In the genomic region with DNA sequence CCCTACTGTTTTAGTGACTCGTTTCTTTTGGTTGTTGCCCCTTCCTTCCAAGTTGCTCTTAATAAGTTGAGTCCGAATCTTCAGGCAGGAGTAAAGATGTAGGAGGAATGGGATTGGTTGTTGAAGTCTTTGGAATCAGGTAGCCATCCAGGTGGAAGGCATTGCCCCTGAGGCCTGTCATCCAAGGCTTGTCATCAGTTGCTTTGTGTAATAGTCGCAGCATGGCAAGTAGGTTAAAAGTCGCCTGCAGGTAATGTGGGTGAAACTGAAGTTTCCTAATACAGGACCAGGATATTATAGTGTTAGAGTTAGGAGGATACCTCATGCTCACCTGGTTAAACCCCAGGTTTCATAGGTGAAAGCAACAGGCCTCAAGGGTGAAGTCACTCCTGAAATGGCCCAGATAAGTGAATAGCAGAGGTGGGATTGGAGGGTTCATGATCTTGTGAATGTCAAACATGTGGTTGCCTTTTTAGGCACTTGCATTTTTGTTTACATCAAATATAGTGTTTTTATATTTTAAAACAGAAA, we compare ENCODE assay signal across 8 cellular contexts. TPM values are rescaled to one million over a fixed set of nuclear protein-coding genes. Genes with fewer than 3 reads are reported as not detected.
DNase-seq lines count a peak whose midpoint lies in the region; ATAC-seq, FAIRE-seq and TF ChIP-seq lines count a peak whose summit lies in the region.

No MANE protein-coding gene starts in this region.

- no peak for ATAC-seq in activated CD8-positive, alpha-beta T cell treated with anti-CD3 and anti-CD28 coated beads, Interleukin-2, amount 10 ng/mL, durations not matched to agents 7 days and 5 days
- ATAC-seq in HG03039 (IDR thresholded peaks at IDR 0.05; ENCODE audit: unreplicated experiment), result no peak

- no peaks in the 10 kb centered on the region for H3K27me3 ChIP-seq in spleen (replicated peaks in 1 of 7)

- peaks cover 11% of the 10 kb centered on the region for H3K36me3 Mint-ChIP-seq in HFFc6 (ENCODE audit: low read depth)
- peaks cover 3% of the 10 kb centered on the region for H3K36me3 Mint-ChIP-seq in activated CD8-positive, alpha-beta T cell treated with anti-CD3 and anti-CD28 coated beads, Interleukin-2, amount 10 ng/mL, durations not matched to agents 7 days and 5 days (ENCODE audit: low read depth)

- POLR2A ChIA-PET in activated CD8-positive, alpha-beta T cell treated with anti-CD3 and anti-CD28 coated beads, Interleukin-2, amount 10 ng/mL, durations not matched to agents 7 days and 5 days (lab: Charles Lee), result interaction anchor here (1.2 kb wide), 1 partner anchor 330 kb away, joined by 4 read pairs; no protein-coding TSS in a partner anchor

- no peak for TF ChIP-seq POLR2A in spleen (IDR thresholded peaks at IDR 0.05)

- H3K27ac Mint-ChIP-seq in HFFc6, result peak overlapping the region; percentile 79
- peak overlapping the region; percentile 48 for H3K27ac Mint-ChIP-seq in activated CD8-positive, alpha-beta T cell treated with anti-CD3 and anti-CD28 coated beads, Interleukin-2, amount 10 ng/mL, durations not matched to agents 7 days and 5 days

- H3K4me1 ChIP-seq in spleen, result peaks cover 0 to 33% (median 22%) of the 10 kb centered on the region in 6 donors

- H3K4me3 ChIP-seq in iPS-18c (ENCODE audit: insufficient read depth, low read depth, low read length) (peak overlapping the region; percentile 75), spleen (peak overlapping the region; percentile 53 to 86 (median 76))

- no peak for DNase-seq in HFFc6
- DNase-seq in activated CD8-positive, alpha-beta T cell treated with anti-CD3 and anti-CD28 coated beads, Interleukin-2, amount 10 ng/mL, durations not matched to agents 7 days and 5 days, result no peak
- no peak for DNase-seq in spleen
- no peak for DNase-seq in GOT3 (lab: John Stamatoyannopoulos, UW)
- no peak for DNase-seq in NCI-H1417 treated with DMSO at 0.1 percent for 48 hours (lab: John Stamatoyannopoulos, UW)
- DNase-seq in D721Med (ENCODE audit: insufficient read length, low spot score), result no peak

- H3K4me3 Mint-ChIP-seq in HFFc6, result peak overlapping the region; percentile 91
- peak overlapping the region; percentile 73 for H3K4me3 Mint-ChIP-seq in activated CD8-positive, alpha-beta T cell treated with anti-CD3 and anti-CD28 coated beads, Interleukin-2, amount 10 ng/mL, durations not matched to agents 7 days and 5 days

- CTCF ChIA-PET in activated CD8-positive, alpha-beta T cell treated with anti-CD3 and anti-CD28 coated beads, Interleukin-2, amount 10 ng/mL, durations not matched to agents 7 days and 5 days (lab: Charles Lee), result interaction anchor here (1.2 to 3.1 kb wide), 2 partner anchors 9 to 17 kb away, joined by 5 to 23 read pairs; no protein-coding TSS in a partner anchor

- peaks cover 0 to 14% (median 0%) of the 10 kb centered on the region in 6 donors for H3K36me3 ChIP-seq in spleen

- intact Hi-C loops in spleen (cut with DNase I; ENCODE audit: low total_unique reads), result no loop called here

- TF ChIP-seq CTCF in HFFc6 (IDR thresholded peaks at IDR 0.05) (no peak), spleen (IDR thresholded peaks at IDR 0.05 in 8 of 11, conservative IDR thresholded peaks at IDR 0.05 in 3 of 11) (no peak), D721Med (IDR thresholded peaks at IDR 0.05; ENCODE audit: insufficient read depth, missing control alignments) (no peak)

- H3K27ac ChIP-seq in spleen, result peak overlapping the region in 7 of 8 donors; percentile 77 to 89 (median 86)

- no peaks in the 10 kb centered on the region for H3K9me3 Mint-ChIP-seq in HFFc6
- H3K9me3 Mint-ChIP-seq in activated CD8-positive, alpha-beta T cell treated with anti-CD3 and anti-CD28 coated beads, Interleukin-2, amount 10 ng/mL, durations not matched to agents 7 days and 5 days (ENCODE audit: insufficient read depth), result no peaks in the 10 kb centered on the region

- FAIRE-seq in D721Med (lab: Jason Lieb, UNC), result no peak

- no peaks in the 10 kb centered on the region for H3K9me3 ChIP-seq in iPS-18c (ENCODE audit: control insufficient read depth, insufficient read depth, low read length)
- H3K9me3 ChIP-seq in spleen, result no peaks in the 10 kb centered on the region

- peaks cover 24% of the 10 kb centered on the region for H3K4me1 Mint-ChIP-seq in HFFc6 (ENCODE audit: low read depth)
- peaks cover 17% of the 10 kb centered on the region for H3K4me1 Mint-ChIP-seq in activated CD8-positive, alpha-beta T cell treated with anti-CD3 and anti-CD28 coated beads, Interleukin-2, amount 10 ng/mL, durations not matched to agents 7 days and 5 days (ENCODE audit: low read depth)

- H3K27me3 Mint-ChIP-seq in HFFc6 (ENCODE audit: insufficient read depth), result peaks cover 1% of the 10 kb centered on the region; the same call in 1 of the 2 replicates
- peaks cover 16% of the 10 kb centered on the region for H3K27me3 Mint-ChIP-seq in activated CD8-positive, alpha-beta T cell treated with anti-CD3 and anti-CD28 coated beads, Interleukin-2, amount 10 ng/mL, durations not matched to agents 7 days and 5 days (ENCODE audit: low read depth)

- 73 to 82% (median 79%) methylated on average over 4 of the region's 4 CpGs for WGBS in spleen, 5 donors

RNA-seq across cellular contexts. Expression of a gene that starts 0.9 kb away (rescaled TPM):
- 10 to 100 TPM in 4 of 6 experiments, 1 to 10 TPM in 2; 9.7 to 13.5 (median 11.2) TPM for total RNA-seq in HFFc6 (2021; fragmentation: NEBNext Ultra II Directional; extraction: Animal tissue kit (Norgen Biotek cat#: 25700))
- 1 to 10 TPM; 7.7 to 8.2 TPM for total RNA-seq in activated CD8-positive, alpha-beta T cell treated with anti-CD3 and anti-CD28 coated beads, Interleukin-2, amount 10 ng/mL, durations not matched to agents 7 days and 5 days
- 10 to 100 TPM; 11.5 to 23.5 (median 19.2) TPM for total RNA-seq in spleen
- 10 to 100 TPM in 2 of 3 donors, 1 to 10 TPM in 1; 9.3 to 19.2 (median 13.2) TPM for polyA plus RNA-seq in spleen

RNA-seq across cellular contexts. Expression of a gene that starts 29.1 kb away (rescaled TPM):
- under 1 TPM in 2 of 6 experiments, not detected in 4; 0.18 to 0.26 TPM for total RNA-seq in HFFc6 (2021; fragmentation: NEBNext Ultra II Directional; extraction: Animal tissue kit (Norgen Biotek cat#: 25700))
- total RNA-seq in activated CD8-positive, alpha-beta T cell treated with anti-CD3 and anti-CD28 coated beads, Interleukin-2, amount 10 ng/mL, durations not matched to agents 7 days and 5 days, result not detected
- total RNA-seq in spleen, result 10 to 100 TPM in 1 of 7 donors, 1 to 10 TPM in 6; 1.3 to 19.8 (median 4.3) TPM
- polyA plus RNA-seq in spleen, result 1 to 10 TPM; 2.3 to 3.2 (median 2.5) TPM
